Comparison of ENCODE assay signal across 1 cellular context in genomic region chr7:69430502-69431145, GRCh38.
TF ChIP-seq lines count a peak whose summit lies in the region.

No MANE protein-coding gene starts in this region.

TF ChIP-seq in HepG2, 621 proteins besides CTCF, POLR2A, EP300 and RAD21 (continued from another document):
- TF ChIP-seq HBP1 (CRISPR knock-in tag; IDR thresholded peaks at IDR 0.05; ENCODE audit: low read depth), result no peak
- TF ChIP-seq, protein P1, sequence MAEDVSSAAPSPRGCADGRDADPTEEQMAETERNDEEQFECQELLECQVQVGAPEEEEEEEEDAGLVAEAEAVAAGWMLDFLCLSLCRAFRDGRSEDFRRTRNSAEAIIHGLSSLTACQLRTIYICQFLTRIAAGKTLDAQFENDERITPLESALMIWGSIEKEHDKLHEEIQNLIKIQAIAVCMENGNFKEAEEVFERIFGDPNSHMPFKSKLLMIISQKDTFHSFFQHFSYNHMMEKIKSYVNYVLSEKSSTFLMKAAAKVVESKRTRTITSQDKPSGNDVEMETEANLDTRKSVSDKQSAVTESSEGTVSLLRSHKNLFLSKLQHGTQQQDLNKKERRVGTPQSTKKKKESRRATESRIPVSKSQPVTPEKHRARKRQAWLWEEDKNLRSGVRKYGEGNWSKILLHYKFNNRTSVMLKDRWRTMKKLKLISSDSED (CRISPR knock-in tag; IDR thresholded peaks at IDR 0.05), result no peak
- TF ChIP-seq HHEX (CRISPR knock-in tag; IDR thresholded peaks at IDR 0.05), result no peak
- TF ChIP-seq ZNF331 (CRISPR knock-in tag; IDR thresholded peaks at IDR 0.05), result no peak
TF ChIP-seq in HepG2: peak in this region for 0.
